ENCODE assay signal across 12 cellular contexts in genomic region chr1:27350673-27351540, GRCh38. TPM values are rescaled to one million over a fixed set of nuclear protein-coding genes. Genes with fewer than 3 reads are reported as not detected.
DNase-seq lines count a peak whose midpoint lies in the region; ATAC-seq, FAIRE-seq and TF ChIP-seq lines count a peak whose summit lies in the region.
"Had no signal": no experiment of that assay in that cellular context is flagged by ENCODE, and none has a peak within 500 bp of the region (broad histone marks: within the 10 kb centered on the region; RNA-seq: fewer than 3 reads in every experiment).

No MANE protein-coding gene starts in this region.

- H3K27me3 ChIP-seq in astrocyte (ENCODE audit: insufficient read depth, low read length): peaks cover 5% of the 10 kb centered on the region

- intact Hi-C loops in posterior vena cava (cut with DNase I): no loop called here

- H3K4me3 ChIP-seq in astrocyte (ENCODE audit: insufficient read depth, low read depth, low read length): no peak overlapping the region

- no peak overlapping the region for H3K4me3 Mint-ChIP-seq in astrocyte (ENCODE audit: unreplicated experiment)
- H3K4me3 Mint-ChIP-seq in effector memory CD8-positive, alpha-beta T cell: peak overlapping the region in 1 of 2 donors; percentile 43
- H3K4me3 Mint-ChIP-seq: activated naive CD4-positive, alpha-beta T cell treated with anti-CD3 and anti-CD28 coated beads, Interleukin-2, amount 50 U/mL, for 24 hours had no signal

- H3K27ac Mint-ChIP-seq in astrocyte (ENCODE audit: unreplicated experiment): no peak overlapping the region
- H3K27ac Mint-ChIP-seq in effector memory CD8-positive, alpha-beta T cell: peak overlapping the region in 1 of 2 donors; percentile 79

- DNase-seq in DMS153 (lab: John Stamatoyannopoulos, UW) (peak; percentile 51), astrocyte (ENCODE audit: low read depth) (peak; percentile 7), hepatic stellate cell (ENCODE audit: low spot score) (peak; percentile 60), posterior vena cava (ENCODE audit: low spot score) (peak; percentile 90), SKM-1 treated with dmso at 0.1 percent for 144 hours (lab: John Stamatoyannopoulos, UW; ENCODE audit: unreplicated experiment) (no peak), EL (no peak)
- DNase-seq in effector memory CD8-positive, alpha-beta T cell: no peak
- DNase-seq: foreskin melanocyte, HCEC 1CT, posterior cingulate gyrus had no signal

- H3K9me3 Mint-ChIP-seq in astrocyte (ENCODE audit: unreplicated experiment): no peaks in the 10 kb centered on the region
- H3K9me3 Mint-ChIP-seq in effector memory CD8-positive, alpha-beta T cell: no peaks in the 10 kb centered on the region
- H3K9me3 Mint-ChIP-seq: activated naive CD4-positive, alpha-beta T cell treated with anti-CD3 and anti-CD28 coated beads, Interleukin-2, amount 50 U/mL, for 24 hours had no signal

- peaks cover 4% of the 10 kb centered on the region for H3K27me3 Mint-ChIP-seq in astrocyte (ENCODE audit: low read depth, unreplicated experiment)
- no peaks in the 10 kb centered on the region for H3K27me3 Mint-ChIP-seq in effector memory CD8-positive, alpha-beta T cell
- H3K27me3 Mint-ChIP-seq: activated naive CD4-positive, alpha-beta T cell treated with anti-CD3 and anti-CD28 coated beads, Interleukin-2, amount 50 U/mL, for 24 hours had no signal

- H4K20me1 ChIP-seq in astrocyte (ENCODE audit: insufficient read depth, low read length): no peaks in the 10 kb centered on the region

- H3K79me2 ChIP-seq in astrocyte (ENCODE audit: insufficient read depth, low read length): no peaks in the 10 kb centered on the region

- peaks cover 15% of the 10 kb centered on the region for H3K4me1 ChIP-seq in astrocyte (ENCODE audit: insufficient read depth, low read length)

- FAIRE-seq in astrocyte (lab: Jason Lieb, UNC): no peak

- H3K27ac ChIP-seq in astrocyte (ENCODE audit: low read depth, low read length): no peak overlapping the region

- no peak for ATAC-seq in HG02571 (IDR thresholded peaks at IDR 0.05; ENCODE audit: unreplicated experiment)
- ATAC-seq in effector memory CD8-positive, alpha-beta T cell (replicated peaks): no peak

- no peak for TF ChIP-seq CTCF in astrocyte (IDR thresholded peaks at IDR 0.05; ENCODE audit: insufficient read depth, low read depth, low read length)

- H3K9me3 ChIP-seq in astrocyte (ENCODE audit: insufficient read depth, low read depth, low read length): no peaks in the 10 kb centered on the region

- H3K36me3 ChIP-seq in astrocyte (ENCODE audit: insufficient read depth, low read length): peaks cover under 1% of the 10 kb centered on the region

- H3K4me2 ChIP-seq in astrocyte (ENCODE audit: low read length): peak overlapping the region; percentile 78

- H3K36me3 Mint-ChIP-seq in astrocyte (ENCODE audit: low read depth, unreplicated experiment): peaks cover 9% of the 10 kb centered on the region
- H3K36me3 Mint-ChIP-seq in effector memory CD8-positive, alpha-beta T cell (ENCODE audit: insufficient read depth): peaks cover 41% of the 10 kb centered on the region
- H3K36me3 Mint-ChIP-seq: activated naive CD4-positive, alpha-beta T cell treated with anti-CD3 and anti-CD28 coated beads, Interleukin-2, amount 50 U/mL, for 24 hours had no signal

- peaks cover 4% of the 10 kb centered on the region for H3K4me1 Mint-ChIP-seq in astrocyte (ENCODE audit: low read depth, unreplicated experiment)
- H3K4me1 Mint-ChIP-seq in effector memory CD8-positive, alpha-beta T cell (ENCODE audit: low read depth in 2 of 2): peaks cover 15 to 26% of the 10 kb centered on the region in 2 donors

- H3K9ac ChIP-seq in astrocyte (ENCODE audit: low read length): no peak overlapping the region

- H2AFZ ChIP-seq in astrocyte (ENCODE audit: low read depth, low read length): peak overlapping the region; percentile 80

RNA-seq across cellular contexts. Expression of gene SYTL1, which starts 9.1 kb away (rescaled TPM):
- 10.7 and 12.2 TPM in 2 replicates for total RNA-seq in astrocyte
- 1 to 10 TPM; 1.6 to 1.9 TPM for total RNA-seq in posterior vena cava

RNA-seq across cellular contexts. Expression of gene MAP3K6, which starts 15.9 kb away (rescaled TPM):
- total RNA-seq in astrocyte (12.8 and 16.8 TPM in 2 replicates), posterior vena cava (10 to 100 TPM; 72.8 to 94.3 TPM)

RNA-seq across cellular contexts. Expression of gene FCN3, which starts 23.7 kb away (rescaled TPM):
- total RNA-seq in astrocyte: not detected in 2 replicates
- total RNA-seq in posterior vena cava: 10 to 100 TPM; 10.4 to 11.6 TPM

RNA-seq across cellular contexts. Expression of gene TMEM222, which starts 28.9 kb away (rescaled TPM):
- total RNA-seq in astrocyte: 43.8 and 46.0 TPM in 2 replicates
- total RNA-seq in posterior vena cava: 10 to 100 TPM; 25.0 to 26.7 TPM

RNA-seq across cellular contexts. Expression of gene CD164L2, which starts 32.2 kb away (rescaled TPM):
- total RNA-seq in astrocyte (not detected in 2 replicates), posterior vena cava (not detected)

Comparison
In these comparisons a context has a peak if more than half of its experiments do, and no peak if none do; other contexts are left out.
1. DNase-seq: peak in DMS153 (single experiment), astrocyte (single experiment), hepatic stellate cell (single experiment) and posterior vena cava (single experiment); none in SKM-1 treated with dmso at 0.1 percent for 144 hours (single experiment), effector memory CD8-positive, alpha-beta T cell (0 of 3) and EL (single experiment).
2. RNA of gene FCN3, which starts 23.7 kb away (total RNA-seq): 10.4 to 11.6 TPM in posterior vena cava; not detected in astrocyte; every median in the first group is over 10 times any median in the second.